13 cellular contexts compared by ENCODE assay signal in genomic region chr1:175209493-175209921, GRCh38. TPM values are rescaled to one million over a fixed set of nuclear protein-coding genes. Genes with fewer than 3 reads are reported as not detected.
DNase-seq lines count a peak whose midpoint lies in the region; ATAC-seq and TF ChIP-seq lines count a peak whose summit lies in the region.
"Had no signal": no experiment of that assay in that cellular context is flagged by ENCODE, and none has a peak within 500 bp of the region (broad histone marks: within the 10 kb centered on the region; RNA-seq: fewer than 3 reads in every experiment).

No MANE protein-coding gene starts in this region.

- no peaks in the 10 kb centered on the region for H3K9me3 Mint-ChIP-seq in activated naive CD4-positive, alpha-beta T cell treated with anti-CD3 and anti-CD28 coated beads, Interleukin-2, amount 50 U/mL, for 24 hours
- peaks cover 11% of the 10 kb centered on the region for H3K9me3 Mint-ChIP-seq in activated CD8-positive, alpha-beta T cell treated with anti-CD3 and anti-CD28 coated beads, Interleukin-2, amount 10 ng/mL, durations not matched to agents 7 days and 5 days (ENCODE audit: insufficient read depth)

- H3K27ac Mint-ChIP-seq in activated naive CD4-positive, alpha-beta T cell treated with anti-CD3 and anti-CD28 coated beads, Interleukin-2, amount 50 U/mL, for 24 hours = peak overlapping the region; percentile 98
- H3K27ac Mint-ChIP-seq in activated CD8-positive, alpha-beta T cell treated with anti-CD3 and anti-CD28 coated beads, Interleukin-2, amount 10 ng/mL, durations not matched to agents 7 days and 5 days = peak overlapping the region; percentile 99

- no peak for TF ChIP-seq POLR2A in upper lobe of left lung (IDR thresholded peaks at IDR 0.05)

- H3K36me3 ChIP-seq in upper lobe of left lung = no peaks in the 10 kb centered on the region
- H3K36me3 ChIP-seq: breast epithelium, uterus had no signal

- no peaks in the 10 kb centered on the region for H3K9me3 ChIP-seq in upper lobe of left lung
- H3K9me3 ChIP-seq: breast epithelium, uterus had no signal

- peak; percentile 29 for ATAC-seq in HG03108 (IDR thresholded peaks at IDR 0.05; ENCODE audit: unreplicated experiment)
- ATAC-seq in activated CD8-positive, alpha-beta T cell treated with anti-CD3 and anti-CD28 coated beads, Interleukin-2, amount 10 ng/mL, durations not matched to agents 7 days and 5 days = peak; percentile 83
- no peak for ATAC-seq in upper lobe of left lung (ENCODE audit: low FRiP score in 2 of 2)

- TF ChIP-seq EP300 in upper lobe of left lung (IDR thresholded peaks at IDR 0.05) = no peak

- no peak for DNase-seq in activated naive CD4-positive, alpha-beta T cell (lab: John Stamatoyannopoulos, UW)
- DNase-seq in activated CD8-positive, alpha-beta T cell treated with anti-CD3 and anti-CD28 coated beads, Interleukin-2, amount 10 ng/mL, durations not matched to agents 7 days and 5 days = peak; percentile 53
- DNase-seq in upper lobe of left lung (no peak), kidney glomerular epithelial cell (lab: John Stamatoyannopoulos, UW) (no peak), amniotic stem cell (lab: John Stamatoyannopoulos, UW) (no peak), NCI-H526 (lab: John Stamatoyannopoulos, UW) (no peak)
- DNase-seq: NCI-H446 treated with DMSO at 0.1 percent for 48 hours, uterus had no signal

- H3K36me3 Mint-ChIP-seq in activated naive CD4-positive, alpha-beta T cell treated with anti-CD3 and anti-CD28 coated beads, Interleukin-2, amount 50 U/mL, for 24 hours = no peaks in the 10 kb centered on the region
- peaks cover 3% of the 10 kb centered on the region for H3K36me3 Mint-ChIP-seq in activated CD8-positive, alpha-beta T cell treated with anti-CD3 and anti-CD28 coated beads, Interleukin-2, amount 10 ng/mL, durations not matched to agents 7 days and 5 days (ENCODE audit: low read depth)

- CTCF ChIA-PET in activated CD8-positive, alpha-beta T cell treated with anti-CD3 and anti-CD28 coated beads, Interleukin-2, amount 10 ng/mL, durations not matched to agents 7 days and 5 days (lab: Charles Lee) = interaction anchor here (0.8 to 3.6 kb wide), 13 partner anchors 8 to 110 kb away, joined by 3 to 44 read pairs (median 5); no protein-coding TSS in a partner anchor

- H3K27me3 Mint-ChIP-seq in activated naive CD4-positive, alpha-beta T cell treated with anti-CD3 and anti-CD28 coated beads, Interleukin-2, amount 50 U/mL, for 24 hours = no peaks in the 10 kb centered on the region
- H3K27me3 Mint-ChIP-seq in activated CD8-positive, alpha-beta T cell treated with anti-CD3 and anti-CD28 coated beads, Interleukin-2, amount 10 ng/mL, durations not matched to agents 7 days and 5 days (ENCODE audit: low read depth) = no peaks in the 10 kb centered on the region

- peaks cover 85% of the 10 kb centered on the region for H3K4me1 Mint-ChIP-seq in activated naive CD4-positive, alpha-beta T cell treated with anti-CD3 and anti-CD28 coated beads, Interleukin-2, amount 50 U/mL, for 24 hours
- peaks cover 49% of the 10 kb centered on the region for H3K4me1 Mint-ChIP-seq in activated CD8-positive, alpha-beta T cell treated with anti-CD3 and anti-CD28 coated beads, Interleukin-2, amount 10 ng/mL, durations not matched to agents 7 days and 5 days (ENCODE audit: low read depth)

- peaks cover 8 to 15% (median 13%) of the 10 kb centered on the region in 4 donors for H3K4me1 ChIP-seq in upper lobe of left lung
- H3K4me1 ChIP-seq: breast epithelium, uterus had no signal

- TF ChIP-seq CTCF in upper lobe of left lung (IDR thresholded peaks at IDR 0.05) = no peak

- H3K27ac ChIP-seq in upper lobe of left lung = peak overlapping the region; percentile 57 to 69 (median 62)
- H3K27ac ChIP-seq: breast epithelium, uterus, VCaP had no signal

- H3K27me3 ChIP-seq in upper lobe of left lung = no peaks in the 10 kb centered on the region
- H3K27me3 ChIP-seq: breast epithelium, uterus had no signal

- 54 to 71% methylated on average over 1 of the region's 1 CpG for WGBS in upper lobe of left lung, 2 donors

- H3K4me3 ChIP-seq in upper lobe of left lung = no peak overlapping the region
- H3K4me3 ChIP-seq: breast epithelium, uterus had no signal

- POLR2A ChIA-PET in activated CD8-positive, alpha-beta T cell treated with anti-CD3 and anti-CD28 coated beads, Interleukin-2, amount 10 ng/mL, durations not matched to agents 7 days and 5 days (lab: Charles Lee) = interaction anchor here (0.7 to 2.8 kb wide), 7 partner anchors 10 to 210 kb away, joined by 3 to 46 read pairs (median 6); partner anchors contain the start of genes CACYBP and KIAA0040

- H3K4me3 Mint-ChIP-seq in activated naive CD4-positive, alpha-beta T cell treated with anti-CD3 and anti-CD28 coated beads, Interleukin-2, amount 50 U/mL, for 24 hours = peak overlapping the region; percentile 86
- peak overlapping the region; percentile 75 for H3K4me3 Mint-ChIP-seq in activated CD8-positive, alpha-beta T cell treated with anti-CD3 and anti-CD28 coated beads, Interleukin-2, amount 10 ng/mL, durations not matched to agents 7 days and 5 days

RNA-seq across cellular contexts. Expression of gene KIAA0040, which starts 16.9 kb away (rescaled TPM):
- 10 to 100 TPM; 50.8 to 51.0 TPM for total RNA-seq in activated CD8-positive, alpha-beta T cell treated with anti-CD3 and anti-CD28 coated beads, Interleukin-2, amount 10 ng/mL, durations not matched to agents 7 days and 5 days
- total RNA-seq in upper lobe of left lung = 10 to 100 TPM; 23.0 to 58.7 (median 36.1) TPM
- total RNA-seq: myocyte had no signal

Comparison
In these comparisons a context has a peak if more than half of its experiments do, and no peak if none do; other contexts are left out.
1. ATAC-seq: peak in HG03108 (single experiment) and activated CD8-positive, alpha-beta T cell treated with anti-CD3 and anti-CD28 coated beads, Interleukin-2, amount 10 ng/mL, durations not matched to agents 7 days and 5 days (single experiment); none in upper lobe of left lung (0 of 2).